Comparison of ENCODE assay signal across 21 cellular contexts in the genomic region with DNA sequence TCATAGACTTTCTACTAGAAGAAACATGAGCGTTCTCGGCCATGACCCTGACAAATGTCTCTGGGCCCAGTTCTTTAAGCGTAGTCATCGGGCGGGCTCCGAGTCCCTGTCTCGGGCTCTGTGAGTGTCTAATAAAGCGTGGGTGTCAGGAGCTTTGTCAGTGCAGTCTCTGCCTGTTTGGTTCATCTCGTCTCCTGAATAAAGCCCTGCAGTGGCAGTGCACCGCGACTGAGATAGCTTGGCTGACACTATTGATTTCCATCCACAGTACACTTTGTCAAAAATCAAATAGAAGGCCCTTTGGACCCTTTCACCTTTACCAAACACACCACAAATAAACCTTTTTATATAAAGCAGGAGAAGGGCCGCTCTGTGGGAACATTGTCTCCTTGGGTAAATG.
"Had no signal": no experiment of that assay in that cellular context is flagged by ENCODE, and none has a peak within 500 bp of the region (broad histone marks: within the 10 kb centered on the region; RNA-seq: fewer than 3 reads in every experiment).

No MANE protein-coding gene starts in this region.

- H3K4me3 Mint-ChIP-seq: memory B cell; naive B cell; nephron; stimulated activated effector memory CD8-positive, alpha-beta T cell treated with anti-CD3 and anti-CD28 coated beads, Interleukin-12 subunit alpha, Interleukin-12 subunit beta, amount 100 ng/mL, for 72 hours had no signal

- H3K9me3 ChIP-seq: colonic mucosa, tibial artery, upper lobe of right lung, vagina had no signal

- H3K36me3 ChIP-seq: colonic mucosa, heart right ventricle, left ventricle myocardium inferior, lower lobe of right lung, right atrium auricular region, tibial artery, upper lobe of right lung, vagina had no signal

- H3K27me3 Mint-ChIP-seq: memory B cell, naive B cell had no signal

- ATAC-seq: heart right ventricle; lower lobe of right lung; stimulated activated effector memory CD8-positive, alpha-beta T cell treated with anti-CD3 and anti-CD28 coated beads, Interleukin-12 subunit alpha, Interleukin-12 subunit beta, amount 100 ng/mL, for 72 hours; stimulated activated naive CD8-positive, alpha-beta T cell treated with anti-CD3 and anti-CD28 coated beads, Interleukin-15, Interleukin-2, amounts not matched to agents 100 U/mL and 50 U/mL, for 24 hours; upper lobe of right lung had no signal

- DNase-seq: colonic mucosa; dermis blood vessel endothelial cell; foreskin melanocyte; heart right ventricle; hypothalamus; left ventricle myocardium inferior; lower lobe of right lung; naive B cell; small intestine; stimulated activated CD4-positive, alpha-beta T cell treated with anti-CD3 and anti-CD28 coated beads, Interleukin-4, amount 100 ng/mL, for 1 hour; stimulated activated CD8-positive, alpha-beta memory T cell treated with anti-CD3 and anti-CD28 coated beads, Interleukin-4, amount 100 ng/mL, for 48 hours; stimulated activated naive CD8-positive, alpha-beta T cell treated with anti-CD3 and anti-CD28 coated beads, Interleukin-15, Interleukin-2, amounts not matched to agents 100 U/mL and 50 U/mL, for 24 hours; tibial artery; upper lobe of right lung had no signal

- H3K4me1 ChIP-seq: colonic mucosa, heart right ventricle, left ventricle myocardium inferior, lower lobe of right lung, right atrium auricular region, tibial artery, upper lobe of right lung, vagina had no signal

- H3K27ac Mint-ChIP-seq: memory B cell; naive B cell; stimulated activated effector memory CD8-positive, alpha-beta T cell treated with anti-CD3 and anti-CD28 coated beads, Interleukin-12 subunit alpha, Interleukin-12 subunit beta, amount 100 ng/mL, for 72 hours had no signal

- H3K9me3 Mint-ChIP-seq: stimulated activated effector memory CD8-positive, alpha-beta T cell treated with anti-CD3 and anti-CD28 coated beads, Interleukin-12 subunit alpha, Interleukin-12 subunit beta, amount 100 ng/mL, for 72 hours had no signal

- FAIRE-seq: endothelial cell of umbilical vein, islet of Langerhans, small intestine had no signal

- H3K4me1 Mint-ChIP-seq: memory B cell; naive B cell; stimulated activated effector memory CD8-positive, alpha-beta T cell treated with anti-CD3 and anti-CD28 coated beads, Interleukin-12 subunit alpha, Interleukin-12 subunit beta, amount 100 ng/mL, for 72 hours had no signal

- H3K4me3 ChIP-seq: colonic mucosa, heart right ventricle, left ventricle myocardium inferior, lower lobe of right lung, right atrium auricular region, tibial artery, upper lobe of right lung, vagina had no signal

- H3K27me3 ChIP-seq: colonic mucosa, right atrium auricular region, tibial artery, upper lobe of right lung, vagina had no signal

- H3K27ac ChIP-seq: colonic mucosa, heart right ventricle, left ventricle myocardium inferior, lower lobe of right lung, right atrium auricular region, tibial artery, upper lobe of right lung, vagina had no signal

- H3K36me3 Mint-ChIP-seq: memory B cell; naive B cell; stimulated activated effector memory CD8-positive, alpha-beta T cell treated with anti-CD3 and anti-CD28 coated beads, Interleukin-12 subunit alpha, Interleukin-12 subunit beta, amount 100 ng/mL, for 72 hours had no signal
